Comparison of ENCODE assay signal across 23 cellular contexts in genomic region chr9:16496908-16497307, GRCh38.
"Had no signal": no experiment of that assay in that cellular context is flagged by ENCODE, and none has a peak within 500 bp of the region (broad histone marks: within the 10 kb centered on the region; RNA-seq: fewer than 3 reads in every experiment).

No MANE protein-coding gene starts in this region.

- H3K36me3 ChIP-seq: colonic mucosa, gastrocnemius medialis, tibial nerve, vagina had no signal

- DNase-seq: activated CD4-positive, alpha-beta memory T cell treated with anti-CD3 and anti-CD28 coated beads, Interleukin-2, amount 10 ng/mL, durations not matched to agents 7 days and 5 days; activated CD4-positive, alpha-beta T cell treated with anti-CD3 and anti-CD28 coated beads for 48 hours; activated CD8-positive, alpha-beta memory T cell treated with anti-CD3 and anti-CD28 coated beads, Interleukin-2, amount 10 ng/mL, durations not matched to agents 7 days and 5 days; activated naive CD4-positive, alpha-beta T cell; activated naive CD8-positive, alpha-beta T cell treated with anti-CD3 and anti-CD28 coated beads for 36 hours; amniotic stem cell; body of pancreas; central memory CD4-positive, alpha-beta T cell; colonic mucosa; gastrocnemius medialis; head of caudate nucleus; kidney; nucleus accumbens; stimulated activated naive CD4-positive, alpha-beta T cell treated with Interleukin-2 at 50 U/mL for 16 hours; substantia nigra had no signal

- H3K36me3 Mint-ChIP-seq: activated CD8-positive, alpha-beta memory T cell treated with anti-CD3 and anti-CD28 coated beads, Interleukin-2, amount 10 ng/mL, durations not matched to agents 7 days and 5 days; activated naive CD8-positive, alpha-beta T cell treated with anti-CD3 and anti-CD28 coated beads for 36 hours; mesothelial cell of epicardium; natural killer cell treated with Interleukin-12 subunit alpha and Interleukin-12 subunit beta and Interleukin-15 and Interleukin-18, amount 100 ng/mL, for 72 hours had no signal

- H3K9me3 ChIP-seq: body of pancreas, colonic mucosa, gastrocnemius medialis, tibial nerve, vagina had no signal

- H3K4me3 Mint-ChIP-seq: activated CD4-positive, alpha-beta memory T cell treated with anti-CD3 and anti-CD28 coated beads, Interleukin-2, amount 10 ng/mL, durations not matched to agents 7 days and 5 days; activated CD8-positive, alpha-beta memory T cell treated with anti-CD3 and anti-CD28 coated beads, Interleukin-2, amount 10 ng/mL, durations not matched to agents 7 days and 5 days; activated naive CD8-positive, alpha-beta T cell treated with anti-CD3 and anti-CD28 coated beads for 36 hours; mesothelial cell of epicardium; natural killer cell treated with Interleukin-12 subunit alpha and Interleukin-12 subunit beta and Interleukin-15 and Interleukin-18, amount 100 ng/mL, for 72 hours; T-helper 2 cell treated with Interferon-gamma antibody and Interleukin-4, amounts not matched to agents 5 μg/mL and 100 μg/mL, for 36 hours had no signal

- H3K4me1 ChIP-seq: body of pancreas, colonic mucosa, gastrocnemius medialis, tibial nerve, vagina had no signal

- H3K27me3 Mint-ChIP-seq: activated CD4-positive, alpha-beta memory T cell treated with anti-CD3 and anti-CD28 coated beads, Interleukin-2, amount 10 ng/mL, durations not matched to agents 7 days and 5 days; activated CD8-positive, alpha-beta memory T cell treated with anti-CD3 and anti-CD28 coated beads, Interleukin-2, amount 10 ng/mL, durations not matched to agents 7 days and 5 days; activated naive CD8-positive, alpha-beta T cell treated with anti-CD3 and anti-CD28 coated beads for 36 hours; natural killer cell treated with Interleukin-12 subunit alpha and Interleukin-12 subunit beta and Interleukin-15 and Interleukin-18, amount 100 ng/mL, for 72 hours had no signal

- H3K27me3 ChIP-seq: body of pancreas, colonic mucosa, gastrocnemius medialis, tibial nerve, vagina had no signal

- H3K4me3 ChIP-seq: body of pancreas, colonic mucosa, gastrocnemius medialis, lung, tibial nerve, vagina had no signal

- H3K9me3 Mint-ChIP-seq: activated naive CD8-positive, alpha-beta T cell treated with anti-CD3 and anti-CD28 coated beads for 36 hours; mesothelial cell of epicardium had no signal

- H3K27ac ChIP-seq: body of pancreas, colonic mucosa, gastrocnemius medialis, tibial nerve, vagina had no signal

- ATAC-seq: activated CD8-positive, alpha-beta memory T cell treated with anti-CD3 and anti-CD28 coated beads, Interleukin-2, amount 10 ng/mL, durations not matched to agents 7 days and 5 days; body of pancreas; esophagus mucosa; gastrocnemius medialis; left lobe of liver; natural killer cell treated with Interleukin-12 subunit alpha and Interleukin-12 subunit beta and Interleukin-15 and Interleukin-18, amount 100 ng/mL, for 72 hours had no signal

- H3K27ac Mint-ChIP-seq: activated CD4-positive, alpha-beta memory T cell treated with anti-CD3 and anti-CD28 coated beads, Interleukin-2, amount 10 ng/mL, durations not matched to agents 7 days and 5 days; activated CD8-positive, alpha-beta memory T cell treated with anti-CD3 and anti-CD28 coated beads, Interleukin-2, amount 10 ng/mL, durations not matched to agents 7 days and 5 days; activated naive CD8-positive, alpha-beta T cell treated with anti-CD3 and anti-CD28 coated beads for 36 hours; mesothelial cell of epicardium; natural killer cell treated with Interleukin-12 subunit alpha and Interleukin-12 subunit beta and Interleukin-15 and Interleukin-18, amount 100 ng/mL, for 72 hours; T-helper 2 cell treated with Interferon-gamma antibody and Interleukin-4, amounts not matched to agents 5 μg/mL and 100 μg/mL, for 36 hours had no signal

- H3K4me1 Mint-ChIP-seq: activated CD4-positive, alpha-beta memory T cell treated with anti-CD3 and anti-CD28 coated beads, Interleukin-2, amount 10 ng/mL, durations not matched to agents 7 days and 5 days; activated CD8-positive, alpha-beta memory T cell treated with anti-CD3 and anti-CD28 coated beads, Interleukin-2, amount 10 ng/mL, durations not matched to agents 7 days and 5 days; activated naive CD8-positive, alpha-beta T cell treated with anti-CD3 and anti-CD28 coated beads for 36 hours had no signal
